Comparison of ENCODE assay signal across 8 cellular contexts in genomic region chrX:153667931-153668396, GRCh38. TPM values are rescaled to one million over a fixed set of nuclear protein-coding genes. Genes with fewer than 3 reads are reported as not detected.
A peak's percentile ranks its signal among the peaks of the same experiment; 100 is the strongest.
DNase-seq lines count a peak whose midpoint lies in the region; ATAC-seq and TF ChIP-seq lines count a peak whose summit lies in the region.

No MANE protein-coding gene starts in this region.

- H3K4me1 Mint-ChIP-seq in CD4-positive, alpha-beta T cell (ENCODE audit: low read depth), result peaks cover 7% of the 10 kb centered on the region

- H3K27ac ChIP-seq in CD4-positive, alpha-beta T cell (ENCODE audit: low read depth, low read length), result no peak overlapping the region
- H3K27ac ChIP-seq in GM23248 (no peak overlapping the region), WERI-Rb-1 (peak overlapping the region; percentile 34; the same call in 1 of the 2 replicates)

- H3K36me3 ChIP-seq in GM23248 (ENCODE audit: low read depth), result no peaks in the 10 kb centered on the region
- H3K36me3 ChIP-seq in WERI-Rb-1, result peaks cover 12% of the 10 kb centered on the region

- peak overlapping the region; percentile 54 for H3K4me3 Mint-ChIP-seq in CD4-positive, alpha-beta T cell

- H3K79me2 ChIP-seq in GM23248 (ENCODE audit: insufficient read depth), result no peaks in the 10 kb centered on the region

- peak; percentile 45 for TF ChIP-seq CTCF in CD4-positive, alpha-beta T cell (IDR thresholded peaks at IDR 0.05)
- peak; percentile 97 for TF ChIP-seq CTCF in WERI-Rb-1 (IDR thresholded peaks at IDR 0.05; ENCODE audit: low read depth, low read length)

- in situ Hi-C loops in GM23248 (cut with MboI), result loop anchor here (25.0 kb wide), 1 partner anchor 706 kb away; no protein-coding TSS in a partner anchor

- 8 to 13% methylated on average over 10 to 14 of the region's 14 CpGs for WGBS in GM23248 (ENCODE audit: low coverage in 1 of 2, low lambda C conversion rate in 2 of 2, missing lambda C conversion rate in 2 of 2), 2 experiments

- peak; percentile 90 for ATAC-seq in CD4-positive, alpha-beta T cell (ENCODE audit: poor library complexity)
- ATAC-seq in GM18520 (IDR thresholded peaks at IDR 0.05; ENCODE audit: unreplicated experiment), result no peak

- H3K4me1 ChIP-seq in GM23248 (ENCODE audit: insufficient read depth), result no peaks in the 10 kb centered on the region

- H3K9me2 ChIP-seq in GM23248 (ENCODE audit: insufficient read depth), result no peaks in the 10 kb centered on the region

- no peak overlapping the region for H3K4me2 ChIP-seq in GM23248 (ENCODE audit: unreplicated experiment)

- no peaks in the 10 kb centered on the region for H3K27me3 ChIP-seq in CD4-positive, alpha-beta T cell (ENCODE audit: control insufficient read depth, insufficient read depth, low read length)
- H3K27me3 ChIP-seq in GM23248 (replicated peaks; ENCODE audit: insufficient read depth) (no peaks in the 10 kb centered on the region), WERI-Rb-1 (ENCODE audit: insufficient read depth, low read depth, severe bottlenecking) (peaks cover 21% of the 10 kb centered on the region)

- DNase-seq in CD4-positive, alpha-beta T cell, result peak; percentile 55 to 80 (median 70)
- peak; percentile 72 for DNase-seq in GM23248
- DNase-seq in NCI-H2029 treated with DMSO at 0.1 percent for 48 hours (lab: John Stamatoyannopoulos, UW), result peak; percentile 45
- DNase-seq in WERI-Rb-1, result peak; percentile 94
- DNase-seq in brain pericyte (ENCODE audit: low read depth, low spot score), result peak; percentile 21
- DNase-seq in inferior parietal cortex (ENCODE audit: extremely low spot score), result peak; percentile 86
- peak; percentile 75 for DNase-seq in stimulated activated CD4-positive, alpha-beta T cell treated with anti-CD3 and anti-CD28 coated beads, Interleukin-12 subunit alpha, Interleukin-12 subunit beta, amount 100 ng/mL, for 4 hours

- H4K20me1 ChIP-seq in GM23248 (ENCODE audit: insufficient read depth), result no peaks in the 10 kb centered on the region

- H3K9ac ChIP-seq in GM23248, result no peak overlapping the region

- no peak overlapping the region for H3K27ac Mint-ChIP-seq in CD4-positive, alpha-beta T cell

- H3F3A ChIP-seq in GM23248 (ENCODE audit: insufficient read depth), result no peaks in the 10 kb centered on the region

- POLR2A ChIA-PET in CD4-positive, alpha-beta T cell (lab: Charles Lee), result interaction anchor here (1.5 kb wide), 1 partner anchor 726 kb away, joined by 4 read pairs; no protein-coding TSS in a partner anchor

- no peaks in the 10 kb centered on the region for H3K36me3 Mint-ChIP-seq in CD4-positive, alpha-beta T cell (ENCODE audit: low read depth)

- CTCF ChIA-PET in CD4-positive, alpha-beta T cell (lab: Charles Lee), result interaction anchor here (0.5 to 2.2 kb wide), 9 partner anchors 8 to 726 kb away, joined by 3 to 15 read pairs (median 3); no protein-coding TSS in a partner anchor

- H3K9me3 ChIP-seq in CD4-positive, alpha-beta T cell (ENCODE audit: control insufficient read depth, low read length), result no peaks in the 10 kb centered on the region
- H3K9me3 ChIP-seq in GM23248 (ENCODE audit: low read depth) (no peaks in the 10 kb centered on the region), WERI-Rb-1 (ENCODE audit: severe bottlenecking) (no peaks in the 10 kb centered on the region)

- H3K4me3 ChIP-seq in GM23248 (no peak overlapping the region), WERI-Rb-1 (ENCODE audit: low read depth, low read length) (peak overlapping the region; percentile 32)

- intact Hi-C loops in CD4-positive, alpha-beta T cell (cut with DNase I, micrococcal nuclease), result loop anchor here (2.0 to 5.0 kb wide), 4 partner anchors 113 to 709 kb away; no protein-coding TSS in a partner anchor

- H3K9me3 Mint-ChIP-seq in CD4-positive, alpha-beta T cell, result no peaks in the 10 kb centered on the region

- no peak overlapping the region for H2AFZ ChIP-seq in GM23248

- peaks cover 8% of the 10 kb centered on the region for H3K27me3 Mint-ChIP-seq in CD4-positive, alpha-beta T cell

RNA-seq across cellular contexts. Expression of gene PNCK, which starts 5.6 kb away (rescaled TPM):
- 1 to 10 TPM in 1 of 2 experiments, under 1 TPM in 1; 0.70 to 1.0 TPM for total RNA-seq in CD4-positive, alpha-beta T cell
- not detected in 2 replicates for total RNA-seq in GM23248 (2014; rRNA removed; shearing (Covaris generic))
- not detected in 2 replicates for polyA plus RNA-seq in GM23248 (2016; fragmentation: Nextera tagmentation; extraction: Ambion mirVana)

RNA-seq across cellular contexts. Expression of gene SLC6A8, which starts 19.8 kb away (rescaled TPM):
- under 1 TPM; 0.42 to 0.71 TPM for total RNA-seq in CD4-positive, alpha-beta T cell
- 11.7 and 12.5 TPM in 2 replicates for total RNA-seq in GM23248 (2014; rRNA removed; shearing (Covaris generic))
- polyA plus RNA-seq in GM23248 (2016; fragmentation: Nextera tagmentation; extraction: Ambion mirVana), result 1.8 and 1.9 TPM in 2 replicates

RNA-seq across cellular contexts. Expression of gene DUSP9, which starts 21.0 kb away (rescaled TPM):
- total RNA-seq in CD4-positive, alpha-beta T cell, result not detected
- total RNA-seq in GM23248 (2014; rRNA removed; shearing (Covaris generic)), result not detected in 2 replicates
- polyA plus RNA-seq in GM23248 (2016; fragmentation: Nextera tagmentation; extraction: Ambion mirVana), result not detected in 2 replicates

RNA-seq across cellular contexts. Expression of gene BCAP31, which starts 56.2 kb away (rescaled TPM):
- total RNA-seq in CD4-positive, alpha-beta T cell, result 10 to 100 TPM; 42.1 to 43.1 TPM
- 180 and 187 TPM in 2 replicates for total RNA-seq in GM23248 (2014; rRNA removed; shearing (Covaris generic))
- 317 and 326 TPM in 2 replicates for polyA plus RNA-seq in GM23248 (2016; fragmentation: Nextera tagmentation; extraction: Ambion mirVana)

RNA-seq across cellular contexts. Expression of gene ABCD1, which starts 56.7 kb away (rescaled TPM):
- total RNA-seq in CD4-positive, alpha-beta T cell, result 1 to 10 TPM; 8.6 to 9.2 TPM
- total RNA-seq in GM23248 (2014; rRNA removed; shearing (Covaris generic)), result 24.4 and 24.9 TPM in 2 replicates
- 9.5 and 9.8 TPM in 2 replicates for polyA plus RNA-seq in GM23248 (2016; fragmentation: Nextera tagmentation; extraction: Ambion mirVana)

Comparison
In these comparisons a context has a peak if more than half of its experiments do, and no peak if none do; other contexts are left out.
1. DNase-seq: peak in every context shown above with its lines; median percentile 94 in WERI-Rb-1; 86 in inferior parietal cortex; 75 in stimulated activated CD4-positive, alpha-beta T cell treated with anti-CD3 and anti-CD28 coated beads, Interleukin-12 subunit alpha, Interleukin-12 subunit beta, amount 100 ng/mL, for 4 hours; 72 in GM23248; 70 in CD4-positive, alpha-beta T cell; 45 in NCI-H2029 treated with DMSO at 0.1 percent for 48 hours; 21 in brain pericyte.